Comparison of ENCODE assay signal across 8 cellular contexts in the genomic region with DNA sequence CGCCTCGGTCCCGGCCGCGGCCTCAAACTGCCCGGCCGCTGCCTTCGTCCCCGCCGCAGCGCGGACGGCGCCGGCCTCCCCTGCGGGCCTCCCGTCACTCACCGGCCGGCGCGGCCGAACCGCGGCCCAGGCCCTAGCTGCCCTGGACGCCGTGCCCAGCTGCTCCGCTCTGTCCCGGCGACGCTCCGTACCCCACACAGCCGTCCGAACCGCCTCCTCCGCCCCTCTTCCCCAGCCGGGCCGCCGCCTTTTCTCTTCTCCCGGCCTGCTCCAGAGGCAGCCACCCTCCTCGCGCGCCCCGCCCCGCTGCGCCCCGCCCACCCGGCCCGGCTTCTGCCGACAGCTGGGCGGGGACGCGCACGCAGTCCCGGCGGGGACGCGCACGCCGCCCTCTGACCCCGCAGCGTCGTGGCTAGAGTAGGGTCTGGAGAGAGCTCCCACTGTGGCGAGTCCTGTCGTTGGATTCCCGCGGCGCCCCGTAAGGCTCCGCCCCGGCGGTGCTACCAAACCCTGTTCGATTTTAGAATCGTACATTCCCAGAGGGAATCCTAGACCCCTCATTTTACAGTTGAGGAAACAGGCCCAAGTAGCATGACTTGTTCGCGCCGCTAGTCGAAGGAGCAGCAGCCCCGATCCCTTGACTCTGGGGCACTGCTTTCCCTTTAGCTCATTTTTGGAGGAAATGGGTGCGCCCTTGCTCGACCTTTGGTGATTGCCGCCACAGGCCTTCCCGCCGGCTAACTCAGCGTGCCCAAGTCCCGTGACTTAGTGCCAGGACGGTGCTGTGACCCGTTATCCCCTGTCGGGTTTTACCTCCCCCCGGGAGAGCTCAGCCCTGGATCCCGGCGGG. TPM values are rescaled to one million over a fixed set of nuclear protein-coding genes. Genes with fewer than 3 reads are reported as not detected.
A peak's percentile ranks its signal among the peaks of the same experiment; 100 is the strongest.
DNase-seq lines count a peak whose midpoint lies in the region; ATAC-seq and TF ChIP-seq lines count a peak whose summit lies in the region.

A gene with protein sequence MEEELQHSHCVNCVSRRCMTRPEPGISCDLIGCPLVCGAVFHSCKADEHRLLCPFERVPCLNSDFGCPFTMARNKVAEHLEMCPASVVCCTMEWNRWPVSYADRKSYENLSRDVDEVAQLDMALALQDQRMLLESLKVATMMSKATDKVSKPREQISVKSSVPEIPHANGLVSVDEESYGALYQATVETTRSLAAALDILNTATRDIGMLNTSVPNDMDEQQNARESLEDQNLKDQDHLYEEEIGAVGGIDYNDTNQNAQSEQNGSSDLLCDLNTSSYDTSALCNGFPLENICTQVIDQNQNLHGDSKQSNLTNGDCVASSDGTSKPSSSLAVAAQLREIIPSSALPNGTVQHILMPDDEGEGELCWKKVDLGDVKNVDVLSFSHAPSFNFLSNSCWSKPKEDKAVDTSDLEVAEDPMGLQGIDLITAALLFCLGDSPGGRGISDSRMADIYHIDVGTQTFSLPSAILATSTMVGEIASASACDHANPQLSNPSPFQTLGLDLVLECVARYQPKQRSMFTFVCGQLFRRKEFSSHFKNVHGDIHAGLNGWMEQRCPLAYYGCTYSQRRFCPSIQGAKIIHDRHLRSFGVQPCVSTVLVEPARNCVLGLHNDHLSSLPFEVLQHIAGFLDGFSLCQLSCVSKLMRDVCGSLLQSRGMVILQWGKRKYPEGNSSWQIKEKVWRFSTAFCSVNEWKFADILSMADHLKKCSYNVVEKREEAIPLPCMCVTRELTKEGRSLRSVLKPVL (minus strand): TSS at position 295 of the 850 bp plus-strand sequence. CDS start 8,390 bp downstream, outside the sequence.

- H3K36me3 ChIP-seq in OCI-LY7 (ENCODE audit: insufficient read depth, low read length) (peaks cover 11% of the 10 kb centered on the region), muscle layer of duodenum (ENCODE audit: control insufficient read depth in 1 of 2, insufficient read depth in 2 of 2, low read length in 2 of 2) (peaks cover 0 to 4% of the 10 kb centered on the region in 2 donors)

- peaks cover 60% of the 10 kb centered on the region for H3K79me2 ChIP-seq in OCI-LY7 (ENCODE audit: insufficient read depth, low read depth, low read length)

- H3K27ac ChIP-seq in OCI-LY7 (ENCODE audit: low read depth, low read length, poor library complexity, severe bottlenecking) = peak within 1 kb of the TSS; percentile 71
- peak within 1 kb of the TSS; percentile 97 for H3K27ac ChIP-seq in muscle layer of duodenum (ENCODE audit: low read length)

- H3K4me1 Mint-ChIP-seq in activated T-cell treated with anti-CD3 and anti-CD28 coated beads, Interleukin-2, amount 50 U/mL, for 24 hours (ENCODE audit: low read depth) = peaks cover 58% of the 10 kb centered on the region

- H3K9me3 Mint-ChIP-seq in activated T-cell treated with anti-CD3 and anti-CD28 coated beads, Interleukin-2, amount 50 U/mL, for 24 hours = no peaks in the 10 kb centered on the region

- 0 out of 2 replicates have a peak, but pooled peaks have one; percentile 18 for TF ChIP-seq CTCF in OCI-LY7 (conservative IDR thresholded peaks at IDR 0.05; ENCODE audit: low read length)

- H3K4me3 ChIP-seq in OCI-LY7 (ENCODE audit: low read depth, low read length, poor library complexity, severe bottlenecking) (peak within 1 kb of the TSS; percentile 97), muscle layer of duodenum (ENCODE audit: low read depth in 1 of 2, low read length in 2 of 2) (peak within 1 kb of the TSS; percentile 92 to 98)

- CTCF ChIA-PET in OCI-LY7 (lab: Charles Lee; ENCODE audit: unreplicated experiment) = interaction anchor here (1.0 kb wide), 2 partner anchors 79 to 164 kb away, joined by 3 read pairs; no protein-coding TSS in a partner anchor

- DNase-seq in DMS114 treated with DMSO at 0.1 percent for 48 hours (lab: John Stamatoyannopoulos, UW; ENCODE audit: unreplicated experiment) (peak; percentile 53), HuH-7 (ENCODE audit: low spot score) (peak; percentile 90), OCI-LY7 (ENCODE audit: low spot score) (peak; percentile 90)
- peak; percentile 94 for DNase-seq in activated T-cell treated with anti-CD3 and anti-CD28 coated beads, Interleukin-2, amount 50 U/mL, for 24 hours
- peak; percentile 63 to 81 for DNase-seq in stimulated activated CD8-positive, alpha-beta memory T cell treated with anti-CD3 and anti-CD28 coated beads, Interleukin-7, amount 100 ng/mL, for 4 hours (ENCODE audit: low read depth in 2 of 2)

- peak within 1 kb of the TSS; percentile 91 for H3K4me3 Mint-ChIP-seq in activated T-cell treated with anti-CD3 and anti-CD28 coated beads, Interleukin-2, amount 50 U/mL, for 24 hours

- no peaks in the 10 kb centered on the region for H3K9me2 ChIP-seq in OCI-LY7 (ENCODE audit: insufficient read depth, low read length)

- BruUV-seq in OCI-LY7 (replicated peaks; lab: Mats Ljungman, UMichigan) = no TSS peak

- H4K20me1 ChIP-seq in OCI-LY7 (ENCODE audit: insufficient read depth, low read length) = peaks cover 7% of the 10 kb centered on the region; the same call in 1 of the 2 replicates

- peak within 1 kb of the TSS; percentile 85 for H3K4me2 ChIP-seq in OCI-LY7 (ENCODE audit: low read length)

- peak within 1 kb of the TSS; percentile 95 for H3K27ac Mint-ChIP-seq in activated T-cell treated with anti-CD3 and anti-CD28 coated beads, Interleukin-2, amount 50 U/mL, for 24 hours

- no peaks in the 10 kb centered on the region for H3K27me3 Mint-ChIP-seq in activated T-cell treated with anti-CD3 and anti-CD28 coated beads, Interleukin-2, amount 50 U/mL, for 24 hours

- peak within 1 kb of the TSS; percentile 86 for H2AFZ ChIP-seq in OCI-LY7 (ENCODE audit: low read length)

- H3K4me1 ChIP-seq in OCI-LY7 (ENCODE audit: insufficient read depth, low read length, poor library complexity, severe bottlenecking) (peaks cover 40% of the 10 kb centered on the region), muscle layer of duodenum (ENCODE audit: control insufficient read depth in 1 of 2, insufficient read depth in 2 of 2, low read length in 2 of 2) (peaks cover 17% of the 10 kb centered on the region in 2 donors)

- H3K9me3 ChIP-seq in OCI-LY7 (ENCODE audit: low read length) = no peaks in the 10 kb centered on the region
- no peaks in the 10 kb centered on the region for H3K9me3 ChIP-seq in muscle layer of duodenum (ENCODE audit: control insufficient read depth in 1 of 2, low read length in 2 of 2)

- POLR2A ChIA-PET in OCI-LY7 (lab: Charles Lee) = interaction anchor here (0.8 to 3.0 kb wide), 19 partner anchors 9 to 175 kb away, joined by 3 to 69 read pairs (median 4); a partner anchor contains a TSS

- intact Hi-C loops in OCI-LY7 (cut with micrococcal nuclease; ENCODE audit: unreplicated experiment) = loop anchor here (1.0 to 10.0 kb wide), 5 partner anchors 50 to 1390 kb away; a partner anchor contains a TSS

- ATAC-seq in GM21526 (IDR thresholded peaks at IDR 0.05; ENCODE audit: low FRiP score, unreplicated experiment) (peak; percentile 69), esophagus mucosa (peak; percentile 98)

- peaks cover 10% of the 10 kb centered on the region for H3K36me3 Mint-ChIP-seq in activated T-cell treated with anti-CD3 and anti-CD28 coated beads, Interleukin-2, amount 50 U/mL, for 24 hours (ENCODE audit: low read depth)

- H3K27me3 ChIP-seq in muscle layer of duodenum (ENCODE audit: low read depth, low read length) = no peaks in the 10 kb centered on the region

RNA-seq across cellular contexts. Expression of the gene that starts here (rescaled TPM):
- 4.6 and 5.3 TPM in 2 replicates for total RNA-seq in OCI-LY7 (2014; rRNA removed; shearing (Covaris generic))
- total RNA-seq in OCI-LY7 (2022) (11.7 TPM in 2 replicates), esophagus mucosa (3.8 TPM)

Comparison
In these comparisons a context has a peak if more than half of its experiments do, and no peak if none do; other contexts are left out.
1. Peak in every context shown above with its lines: DNase-seq, ATAC-seq, H3K4me3 ChIP-seq and H3K27ac ChIP-seq.